In genomic region chr6:44529506-44529905, GRCh38 we compare ENCODE assay signal across 20 cellular contexts.
"Had no signal": no experiment of that assay in that cellular context is flagged by ENCODE, and none has a peak within 500 bp of the region (broad histone marks: within the 10 kb centered on the region; RNA-seq: fewer than 3 reads in every experiment).

No MANE protein-coding gene starts in this region.

- H3K27ac ChIP-seq: RWPE1 had no signal

- ATAC-seq: Panc1, PC-3, SK-N-SH treated with all-trans-retinoic acid at 6 μM for 48 hours had no signal

- DNase-seq: KBM-7; MV-4-11; NCI-H1048; NCI-H1105; NCI-H1417; NCI-H1436 treated with DMSO at 0.1 percent for 48 hours; NCI-H1694; NCI-H1930; NCI-H2081; NCI-H2107; NCI-H2227 treated with DMSO at 0.1 percent for 48 hours; NCI-H524; NCI-H526 treated with DMSO at 0.1 percent for 48 hours; NCI-H748 treated with DMSO at 0.1 percent for 48 hours; NK-92 treated with Interleukin-12 subunit alpha and Interleukin-12 subunit beta, amount 100 ng/mL, for 24 hours; PC-3; SHP77 had no signal
